In genomic region chr12:48165089-48166031, GRCh38 we compare ENCODE assay signal across 8 cellular contexts. TPM values are rescaled to one million over a fixed set of nuclear protein-coding genes. Genes with fewer than 3 reads are reported as not detected.
A peak's percentile ranks its signal among the peaks of the same experiment; 100 is the strongest.
DNase-seq lines count a peak whose midpoint lies in the region; ATAC-seq, FAIRE-seq and TF ChIP-seq lines count a peak whose summit lies in the region.

No MANE protein-coding gene starts in this region.

- no peak overlapping the region for H3K27ac Mint-ChIP-seq in activated CD8-positive, alpha-beta T cell treated with anti-CD3 and anti-CD28 coated beads for 36 hours

- H3K27ac ChIP-seq in fibroblast of lung (ENCODE audit: insufficient read depth, low read length) (no peak overlapping the region), osteoblast (ENCODE audit: low read depth, low read length) (no peak overlapping the region)

- H3K9me3 ChIP-seq in fibroblast of lung (ENCODE audit: control insufficient read depth, insufficient read depth, low read depth, low read length) (no peaks in the 10 kb centered on the region), osteoblast (ENCODE audit: low read depth, low read length) (no peaks in the 10 kb centered on the region)

- no peaks in the 10 kb centered on the region for H4K20me1 ChIP-seq in fibroblast of lung (ENCODE audit: control insufficient read depth, extremely low read depth, insufficient read depth, low read length)
- H4K20me1 ChIP-seq in osteoblast (ENCODE audit: insufficient read depth, low read length), result no peaks in the 10 kb centered on the region

- in situ Hi-C loops in Caki2 (cut with HindIII; ENCODE audit: low pct_unique_long_range_greater_than_20kb, low sequenced_read_pairs), result no loop called here

- POLR2A ChIA-PET in activated CD8-positive, alpha-beta T cell treated with anti-CD3 and anti-CD28 coated beads for 36 hours (lab: Charles Lee), result interaction anchor here (0.6 kb wide), 1 partner anchor 15 kb away, joined by 3 read pairs; no protein-coding TSS in a partner anchor

- no peaks in the 10 kb centered on the region for H3K4me1 ChIP-seq in fibroblast of lung (ENCODE audit: control insufficient read depth, extremely low read depth, insufficient read depth, low read length)
- H3K4me1 ChIP-seq in osteoblast (ENCODE audit: insufficient read depth, low read length), result no peaks in the 10 kb centered on the region

- H3K36me3 Mint-ChIP-seq in activated CD8-positive, alpha-beta T cell treated with anti-CD3 and anti-CD28 coated beads for 36 hours (ENCODE audit: low read depth), result no peaks in the 10 kb centered on the region

- H2AFZ ChIP-seq in fibroblast of lung (ENCODE audit: low read length), result no peak overlapping the region
- no peak overlapping the region for H2AFZ ChIP-seq in osteoblast (ENCODE audit: low read length)

- no peak overlapping the region for H3K4me3 Mint-ChIP-seq in activated CD8-positive, alpha-beta T cell treated with anti-CD3 and anti-CD28 coated beads for 36 hours

- FAIRE-seq in H54 (lab: Jason Lieb, UNC), result peak; percentile 92

- no peak overlapping the region for H3K9ac ChIP-seq in fibroblast of lung (ENCODE audit: insufficient read depth, low read length)

- peaks cover 5% of the 10 kb centered on the region for H3K27me3 Mint-ChIP-seq in activated CD8-positive, alpha-beta T cell treated with anti-CD3 and anti-CD28 coated beads for 36 hours

- peak; percentile 94 for TF ChIP-seq CTCF in activated CD8-positive, alpha-beta T cell treated with anti-CD3 and anti-CD28 coated beads for 36 hours (IDR thresholded peaks at IDR 0.05)
- TF ChIP-seq CTCF in fibroblast of lung (conservative IDR thresholded peaks at IDR 0.05 in 1 of 2, IDR thresholded peaks at IDR 0.05 in 1 of 2; ENCODE audit: low read depth in 1 of 2, low read length in 2 of 2) (peak; percentile 94 to 98), osteoblast (IDR thresholded peaks at IDR 0.05; ENCODE audit: extremely low read depth, low read depth, low read length) (peak; percentile 93)

- peaks cover 5% of the 10 kb centered on the region for H3K4me1 Mint-ChIP-seq in activated CD8-positive, alpha-beta T cell treated with anti-CD3 and anti-CD28 coated beads for 36 hours (ENCODE audit: low read depth)

- H3K36me3 ChIP-seq in fibroblast of lung (ENCODE audit: control insufficient read depth, insufficient read depth, low read length) (no peaks in the 10 kb centered on the region), osteoblast (ENCODE audit: insufficient read depth, low read length) (no peaks in the 10 kb centered on the region)

- H3K79me2 ChIP-seq in fibroblast of lung (ENCODE audit: control insufficient read depth, insufficient read depth, low read length), result no peaks in the 10 kb centered on the region
- no peaks in the 10 kb centered on the region for H3K79me2 ChIP-seq in osteoblast (ENCODE audit: insufficient read depth, low read length)

- H3K9me3 Mint-ChIP-seq in activated CD8-positive, alpha-beta T cell treated with anti-CD3 and anti-CD28 coated beads for 36 hours, result no peaks in the 10 kb centered on the region

- no peaks in the 10 kb centered on the region for H3K27me3 ChIP-seq in fibroblast of lung (ENCODE audit: control insufficient read depth, insufficient read depth, low read length)
- H3K27me3 ChIP-seq in osteoblast (ENCODE audit: insufficient read depth, low read length), result peaks cover 14% of the 10 kb centered on the region

- intact Hi-C loops in activated CD8-positive, alpha-beta T cell treated with anti-CD3 and anti-CD28 coated beads for 36 hours (cut with micrococcal nuclease), result no loop called here

- ATAC-seq in activated CD8-positive, alpha-beta T cell treated with anti-CD3 and anti-CD28 coated beads for 36 hours, result peak; percentile 81
- ATAC-seq in HG03095 (IDR thresholded peaks at IDR 0.05; ENCODE audit: unreplicated experiment), result no peak
- no peak for ATAC-seq in GM19395 (IDR thresholded peaks at IDR 0.05; ENCODE audit: unreplicated experiment)

- CTCF ChIA-PET in activated CD8-positive, alpha-beta T cell treated with anti-CD3 and anti-CD28 coated beads for 36 hours (lab: Charles Lee), result interaction anchor here (0.6 to 3.1 kb wide), 33 partner anchors 8 to 399 kb away, joined by 3 to 14 read pairs (median 4); partner anchors contain the start of genes ASB8, CCDC184, SENP1 and VDR

- H3K4me3 ChIP-seq in fibroblast of lung (replicated peaks in 1 of 4; ENCODE audit: control extremely low read depth in 1 of 4, insufficient read depth in 1 of 4, low read depth in 3 of 4, low read length in 4 of 4), result no peak overlapping the region
- no peak overlapping the region for H3K4me3 ChIP-seq in osteoblast (ENCODE audit: insufficient read depth, low read length)

- DNase-seq in Caki2 (ENCODE audit: low read depth), result peak; percentile 22
- no peak for DNase-seq in H54 (ENCODE audit: insufficient read length, low spot score)
- DNase-seq in NCI-H2227 treated with DMSO at 0.1 percent for 48 hours (lab: John Stamatoyannopoulos, UW), result peak; percentile 17
- DNase-seq in activated CD8-positive, alpha-beta T cell treated with anti-CD3 and anti-CD28 coated beads for 36 hours, result peak; percentile 33
- peak; percentile 49 to 76 for DNase-seq in fibroblast of lung (ENCODE audit: low read depth in 2 of 2)
- DNase-seq in osteoblast (ENCODE audit: insufficient read length, low spot score, missing footprints), result peak; percentile 86

- TF ChIP-seq POLR2A in H54 (IDR thresholded peaks at IDR 0.05; ENCODE audit: low read depth, low read length), result no peak

- H3K4me2 ChIP-seq in fibroblast of lung (ENCODE audit: extremely low read depth, insufficient read depth, low read length) (no peak overlapping the region), osteoblast (ENCODE audit: insufficient read depth, low read length) (no peak overlapping the region)

RNA-seq across cellular contexts. Expression of gene ASB8, which starts 8.0 kb away (rescaled TPM):
- 14.0 and 20.9 TPM in 2 replicates for total RNA-seq in Caki2 (2014; rRNA removed; shearing (Covaris generic); ENCODE audit: low replicate concordance)
- 10 to 100 TPM; 20.9 to 27.2 TPM for total RNA-seq in activated CD8-positive, alpha-beta T cell treated with anti-CD3 and anti-CD28 coated beads for 36 hours
- total RNA-seq in fibroblast of lung, result 13.1 and 23.8 TPM in 2 replicates
- 32.8 and 35.0 TPM in 2 replicates for polyA plus RNA-seq in fibroblast of lung
- polyA plus RNA-seq in fibroblast of lung (2012), result 28.4 and 38.2 TPM in 2 replicates
- polyA minus RNA-seq in fibroblast of lung (ENCODE audit: low replicate concordance), result 25.0 and 25.3 TPM in 2 replicates
- total RNA-seq in osteoblast, result 35.5 and 35.9 TPM in 2 replicates

RNA-seq across cellular contexts. Expression of gene CCDC184, which starts 18.1 kb away (rescaled TPM):
- total RNA-seq in Caki2 (2014; rRNA removed; shearing (Covaris generic); ENCODE audit: low replicate concordance), result not detected in 2 replicates
- total RNA-seq in activated CD8-positive, alpha-beta T cell treated with anti-CD3 and anti-CD28 coated beads for 36 hours, result under 1 TPM; 0.25 to 0.34 TPM
- under 0.01 and 0.17 TPM in 2 replicates for total RNA-seq in fibroblast of lung
- polyA plus RNA-seq in fibroblast of lung, result 0.28 and 0.30 TPM in 2 replicates
- 0.36 and 0.47 TPM in 2 replicates for polyA plus RNA-seq in fibroblast of lung (2012)
- 0.78 TPM in 1 of 2 replicates, not detected in the other for polyA minus RNA-seq in fibroblast of lung (ENCODE audit: low replicate concordance)
- under 0.01 TPM in 1 of 2 replicates, not detected in the other for total RNA-seq in osteoblast

RNA-seq across cellular contexts. Expression of gene OR10AD1, which starts 37.7 kb away (rescaled TPM):
- total RNA-seq in Caki2 (2014; rRNA removed; shearing (Covaris generic); ENCODE audit: low replicate concordance), result not detected in 2 replicates
- not detected for total RNA-seq in activated CD8-positive, alpha-beta T cell treated with anti-CD3 and anti-CD28 coated beads for 36 hours
- not detected in 2 replicates for total RNA-seq in fibroblast of lung
- not detected in 2 replicates for polyA plus RNA-seq in fibroblast of lung
- not detected in 2 replicates for polyA plus RNA-seq in fibroblast of lung (2012)
- polyA minus RNA-seq in fibroblast of lung (ENCODE audit: low replicate concordance), result not detected in 2 replicates
- not detected in 2 replicates for total RNA-seq in osteoblast

RNA-seq across cellular contexts. Expression of gene PFKM, which starts 46.2 kb away (rescaled TPM):
- 65.4 and 193 TPM in 2 replicates for total RNA-seq in Caki2 (2014; rRNA removed; shearing (Covaris generic); ENCODE audit: low replicate concordance)
- 10 to 100 TPM; 59.7 to 65.8 TPM for total RNA-seq in activated CD8-positive, alpha-beta T cell treated with anti-CD3 and anti-CD28 coated beads for 36 hours
- total RNA-seq in fibroblast of lung (87.1 and 98.9 TPM in 2 replicates), osteoblast (64.8 and 81.0 TPM in 2 replicates)
- 87.6 and 88.4 TPM in 2 replicates for polyA plus RNA-seq in fibroblast of lung
- 64.1 and 66.1 TPM in 2 replicates for polyA plus RNA-seq in fibroblast of lung (2012)
- polyA minus RNA-seq in fibroblast of lung (ENCODE audit: low replicate concordance), result 106 and 147 TPM in 2 replicates

RNA-seq across cellular contexts. Expression of gene SENP1, which starts 59.5 kb away (rescaled TPM):
- total RNA-seq in Caki2 (2014; rRNA removed; shearing (Covaris generic); ENCODE audit: low replicate concordance), result 18.4 and 23.3 TPM in 2 replicates
- total RNA-seq in activated CD8-positive, alpha-beta T cell treated with anti-CD3 and anti-CD28 coated beads for 36 hours, result 10 to 100 TPM; 39.8 to 40.2 TPM
- total RNA-seq in fibroblast of lung (12.8 and 14.7 TPM in 2 replicates), osteoblast (23.9 and 27.4 TPM in 2 replicates)
- 17.9 and 19.1 TPM in 2 replicates for polyA plus RNA-seq in fibroblast of lung
- 7.9 and 9.5 TPM in 2 replicates for polyA plus RNA-seq in fibroblast of lung (2012)
- polyA minus RNA-seq in fibroblast of lung (ENCODE audit: low replicate concordance), result 11.4 and 15.2 TPM in 2 replicates
